In genomic region chr4:49511881-49512491, GRCh38 we compare ENCODE assay signal across 8 cellular contexts.
DNase-seq lines count a peak whose midpoint lies in the region; ATAC-seq and TF ChIP-seq lines count a peak whose summit lies in the region.
"Not testable (repeated sequence)": the region's sequence is repeated elsewhere in the genome, so short reads cannot be mapped to it uniquely, and the experiment has no call there.

No MANE protein-coding gene starts in this region.

- H3K9me3 ChIP-seq in hepatocyte (ENCODE audit: low read depth) = peaks cover 42% of the 10 kb centered on the region

- H3K36me3 Mint-ChIP-seq in activated CD8-positive, alpha-beta memory T cell treated with anti-CD3 and anti-CD28 coated beads, Interleukin-2, amount 10 ng/mL, durations not matched to agents 7 days and 5 days = not testable (repeated sequence)
- peaks cover 17% of the 10 kb centered on the region for H3K36me3 Mint-ChIP-seq in mesothelial cell of epicardium

- not testable (repeated sequence) for H4K20me1 ChIP-seq in hepatocyte (ENCODE audit: insufficient read depth, poor library complexity, severe bottlenecking)

- not testable (repeated sequence) for ATAC-seq in activated CD8-positive, alpha-beta memory T cell treated with anti-CD3 and anti-CD28 coated beads, Interleukin-2, amount 10 ng/mL, durations not matched to agents 7 days and 5 days; stimulated activated naive CD8-positive, alpha-beta T cell treated with anti-CD3 and anti-CD28 coated beads, Interleukin-15, Interleukin-2, amounts not matched to agents 100 U/mL and 50 U/mL, for 24 hours

- not testable (repeated sequence) for H3K4me2 ChIP-seq in hepatocyte

- WGBS in hepatocyte (ENCODE audit: low lambda C conversion rate, missing lambda C conversion rate) = 76% methylated on average over 13 of the region's 13 CpGs

- peak; percentile 11 for DNase-seq in 8988T
- peak; percentile 9 for DNase-seq in GM10266 (ENCODE audit: extremely low spot score)
- peak; percentile 1 for DNase-seq in NAMALWA (ENCODE audit: low spot score)
- DNase-seq in activated CD8-positive, alpha-beta memory T cell treated with anti-CD3 and anti-CD28 coated beads, Interleukin-2, amount 10 ng/mL, durations not matched to agents 7 days and 5 days = peak; percentile 46
- DNase-seq in dedifferentiated amniotic fluid mesenchymal stem cell (ENCODE audit: extremely low spot score) = peak; percentile 14
- peak; percentile 57 for DNase-seq in hepatocyte (ENCODE audit: low spot score)
- DNase-seq in mesothelial cell of epicardium (ENCODE audit: low spot score in 2 of 2, unreplicated experiment in 2 of 2) = peak; percentile 35 to 69
- peak; percentile 3 for DNase-seq in stimulated activated naive CD8-positive, alpha-beta T cell treated with anti-CD3 and anti-CD28 coated beads, Interleukin-15, Interleukin-2, amounts not matched to agents 100 U/mL and 50 U/mL, for 24 hours

- H3K79me2 ChIP-seq in hepatocyte = not testable (repeated sequence)

- not testable (repeated sequence) for H3K36me3 ChIP-seq in hepatocyte (replicated peaks; ENCODE audit: insufficient read depth, low read depth)

- not testable (repeated sequence) for H3K27me3 ChIP-seq in hepatocyte

- H3K27me3 Mint-ChIP-seq in activated CD8-positive, alpha-beta memory T cell treated with anti-CD3 and anti-CD28 coated beads, Interleukin-2, amount 10 ng/mL, durations not matched to agents 7 days and 5 days; mesothelial cell of epicardium (ENCODE audit: low read depth): not testable (repeated sequence)

- not testable (repeated sequence) for H2AFZ ChIP-seq in hepatocyte

- H3K4me3 ChIP-seq in hepatocyte = not testable (repeated sequence)

- not testable (repeated sequence) for H3K27ac ChIP-seq in hepatocyte

- not testable (repeated sequence) for H3K9me2 ChIP-seq in hepatocyte (replicated peaks; ENCODE audit: insufficient read depth)

- H3K4me3 Mint-ChIP-seq in activated CD8-positive, alpha-beta memory T cell treated with anti-CD3 and anti-CD28 coated beads, Interleukin-2, amount 10 ng/mL, durations not matched to agents 7 days and 5 days; mesothelial cell of epicardium: not testable (repeated sequence)

- H3K4me1 Mint-ChIP-seq in activated CD8-positive, alpha-beta memory T cell treated with anti-CD3 and anti-CD28 coated beads, Interleukin-2, amount 10 ng/mL, durations not matched to agents 7 days and 5 days; mesothelial cell of epicardium: not testable (repeated sequence)

- not testable (repeated sequence) for H3K27ac Mint-ChIP-seq in activated CD8-positive, alpha-beta memory T cell treated with anti-CD3 and anti-CD28 coated beads, Interleukin-2, amount 10 ng/mL, durations not matched to agents 7 days and 5 days; mesothelial cell of epicardium

- not testable (repeated sequence) for TF ChIP-seq CTCF in GM10266 (IDR thresholded peaks at IDR 0.05; ENCODE audit: control insufficient read depth, insufficient read depth, low read depth, missing control alignments); hepatocyte (IDR thresholded peaks at IDR 0.05; ENCODE audit: poor library complexity); mesothelial cell of epicardium (IDR thresholded peaks at IDR 0.05; ENCODE audit: unreplicated experiment)

- peaks cover 48% of the 10 kb centered on the region for H3K9me3 Mint-ChIP-seq in activated CD8-positive, alpha-beta memory T cell treated with anti-CD3 and anti-CD28 coated beads, Interleukin-2, amount 10 ng/mL, durations not matched to agents 7 days and 5 days (ENCODE audit: low read depth)
- H3K9me3 Mint-ChIP-seq in mesothelial cell of epicardium = peaks cover 65% of the 10 kb centered on the region

- not testable (repeated sequence) for H3K4me1 ChIP-seq in hepatocyte (ENCODE audit: insufficient read depth)

- CTCF ChIA-PET in activated CD8-positive, alpha-beta memory T cell treated with anti-CD3 and anti-CD28 coated beads, Interleukin-2, amount 10 ng/mL, durations not matched to agents 7 days and 5 days (lab: Charles Lee) = not testable (repeated sequence)

Comparison
In these comparisons a context has a peak if more than half of its experiments do, and no peak if none do; other contexts are left out.
1. DNase-seq: peak in every context shown above with its lines; median percentile 57 in hepatocyte; 52 in mesothelial cell of epicardium; 46 in activated CD8-positive, alpha-beta memory T cell treated with anti-CD3 and anti-CD28 coated beads, Interleukin-2, amount 10 ng/mL, durations not matched to agents 7 days and 5 days; 14 in dedifferentiated amniotic fluid mesenchymal stem cell; 11 in 8988T; 9 in GM10266; 3 in stimulated activated naive CD8-positive, alpha-beta T cell treated with anti-CD3 and anti-CD28 coated beads, Interleukin-15, Interleukin-2, amounts not matched to agents 100 U/mL and 50 U/mL, for 24 hours; 1 in NAMALWA.